In genomic region chr10:100562008-100562672, GRCh38 we compare ENCODE assay signal across 8 cellular contexts. TPM values are rescaled to one million over a fixed set of nuclear protein-coding genes. Genes with fewer than 3 reads are reported as not detected.
DNase-seq lines count a peak whose midpoint lies in the region; ATAC-seq and TF ChIP-seq lines count a peak whose summit lies in the region.

No MANE protein-coding gene starts in this region.

- peak overlapping the region; percentile 46 to 78 (median 70) for H3K4me3 Mint-ChIP-seq in naive thymus-derived CD4-positive, alpha-beta T cell
- H3K4me3 Mint-ChIP-seq in stimulated activated memory B cell treated with anti-CD40 and anti-IgM and Interleukin-4, amounts not matched to agents 10 μg/mL and 1 μg/mL and 100 μg/mL, for 72 hours = no peak overlapping the region

- H3K4me1 ChIP-seq in HCT116 (ENCODE audit: control insufficient read depth in 1 of 2, insufficient read depth in 2 of 2, low read length in 2 of 2) = peaks cover 0 to 10% of the 10 kb centered on the region in 2 experiments; a peak in 2 of 4 replicates
- H3K4me1 ChIP-seq in naive thymus-derived CD4-positive, alpha-beta T cell (ENCODE audit: control insufficient read depth in 2 of 2, insufficient read depth in 2 of 2, low read length in 2 of 2) = peaks cover 5 to 7% of the 10 kb centered on the region in 2 donors

- H3K4me2 ChIP-seq in HCT116 (ENCODE audit: low read length) = peak overlapping the region; percentile 34

- intact Hi-C loops in HCT116 (cut with micrococcal nuclease) = loop anchor here (1.0 to 5.0 kb wide), 5 partner anchors 165 to 451 kb away; no protein-coding TSS in a partner anchor
- intact Hi-C loops in naive thymus-derived CD4-positive, alpha-beta T cell (cut with micrococcal nuclease) = loop anchor here (1.0 to 10.0 kb wide), 11 partner anchors 113 to 505 kb away; partner anchors contain the start of genes LZTS2 (in 1 of the 2) and SLF2 (in 1 of the 2)

- peaks cover 0 to 28% (median 11%) of the 10 kb centered on the region in 7 donors for H3K4me1 Mint-ChIP-seq in naive thymus-derived CD4-positive, alpha-beta T cell
- peaks cover 7% of the 10 kb centered on the region for H3K4me1 Mint-ChIP-seq in stimulated activated memory B cell treated with anti-CD40 and anti-IgM and Interleukin-4, amounts not matched to agents 10 μg/mL and 1 μg/mL and 100 μg/mL, for 72 hours

- peak; percentile 99 to 100 (median 100) for TF ChIP-seq CTCF in HCT116 (IDR thresholded peaks at IDR 0.05 in 2 of 3, conservative IDR thresholded peaks at IDR 0.05 in 1 of 3; ENCODE audit: borderline replicate concordance in 1 of 3, insufficient read depth in 1 of 3, low read depth in 2 of 3, low read length in 2 of 3)

- ATAC-seq in HCT116 (peak; percentile 95), GM21717 (IDR thresholded peaks at IDR 0.05; ENCODE audit: unreplicated experiment) (no peak)
- peak; percentile 99 for ATAC-seq in naive thymus-derived CD4-positive, alpha-beta T cell
- peak; percentile 81 for ATAC-seq in stimulated activated memory B cell treated with anti-CD40 and anti-IgM and Interleukin-4, amounts not matched to agents 10 μg/mL and 1 μg/mL and 100 μg/mL, for 72 hours

- H3K36me3 Mint-ChIP-seq in naive thymus-derived CD4-positive, alpha-beta T cell = peaks cover 0 to 11% (median 8%) of the 10 kb centered on the region in 5 donors
- peaks cover 16% of the 10 kb centered on the region for H3K36me3 Mint-ChIP-seq in stimulated activated memory B cell treated with anti-CD40 and anti-IgM and Interleukin-4, amounts not matched to agents 10 μg/mL and 1 μg/mL and 100 μg/mL, for 72 hours

- no peak overlapping the region for H3K27ac Mint-ChIP-seq in naive thymus-derived CD4-positive, alpha-beta T cell
- H3K27ac Mint-ChIP-seq in stimulated activated memory B cell treated with anti-CD40 and anti-IgM and Interleukin-4, amounts not matched to agents 10 μg/mL and 1 μg/mL and 100 μg/mL, for 72 hours = no peak overlapping the region

- H3K9ac ChIP-seq in HCT116 (ENCODE audit: low read length) = peak overlapping the region; percentile 33

- H3K27me3 Mint-ChIP-seq in naive thymus-derived CD4-positive, alpha-beta T cell = peaks cover 17 to 40% (median 25%) of the 10 kb centered on the region in 5 donors
- H3K27me3 Mint-ChIP-seq in stimulated activated memory B cell treated with anti-CD40 and anti-IgM and Interleukin-4, amounts not matched to agents 10 μg/mL and 1 μg/mL and 100 μg/mL, for 72 hours = peaks cover 52% of the 10 kb centered on the region

- CTCF ChIA-PET in HCT116 (lab: Charles Lee) = interaction anchor here (0.7 to 10.7 kb wide), 17 partner anchors 16 to 452 kb away, joined by 3 to 182 read pairs (median 7); partner anchors contain the start of genes HIF1AN and PAX2
- CTCF ChIA-PET in naive thymus-derived CD4-positive, alpha-beta T cell (lab: Charles Lee) = interaction anchor here (1.0 to 1.6 kb wide), 5 partner anchors 10 to 316 kb away, joined by 3 to 5 read pairs (median 4); no protein-coding TSS in a partner anchor

- peak; percentile 100 for TF ChIP-seq RAD21 in HCT116 (IDR thresholded peaks at IDR 0.05; ENCODE audit: low read depth)

- no peak overlapping the region for H2AFZ ChIP-seq in HCT116 (ENCODE audit: low read depth, low read length, poor library complexity, severe bottlenecking)

- H3K36me3 ChIP-seq in HCT116 (ENCODE audit: control insufficient read depth in 1 of 2, insufficient read depth in 2 of 2, low read length in 2 of 2) = 0 out of 4 replicates have a peak, but pooled peaks cover 0 to under 1% of the 10 kb centered on the region in 2 experiments
- no peaks in the 10 kb centered on the region for H3K36me3 ChIP-seq in naive thymus-derived CD4-positive, alpha-beta T cell (ENCODE audit: control insufficient read depth in 2 of 3, insufficient read depth in 3 of 3, low read length in 3 of 3)

- no peaks in the 10 kb centered on the region for H4K20me1 ChIP-seq in HCT116 (ENCODE audit: insufficient read depth)

- H3K27me3 ChIP-seq in HCT116 (ENCODE audit: insufficient read depth, low read length) = no peaks in the 10 kb centered on the region
- no peaks in the 10 kb centered on the region for H3K27me3 ChIP-seq in naive thymus-derived CD4-positive, alpha-beta T cell (ENCODE audit: control insufficient read depth in 2 of 2, insufficient read depth in 2 of 2, low read length in 2 of 2)

- no peaks in the 10 kb centered on the region for H3K79me2 ChIP-seq in HCT116 (ENCODE audit: insufficient read depth, low read length)

- H3K27ac ChIP-seq in HCT116 (ENCODE audit: low read depth, low read length) = no peak overlapping the region
- no peak overlapping the region for H3K27ac ChIP-seq in naive thymus-derived CD4-positive, alpha-beta T cell (ENCODE audit: low read depth, low read length)

- H3K9me3 ChIP-seq in HCT116 (ENCODE audit: control insufficient read depth in 1 of 2, insufficient read depth in 1 of 2, low read depth in 1 of 2, low read length in 2 of 2) = no peaks in the 10 kb centered on the region
- H3K9me3 ChIP-seq in naive thymus-derived CD4-positive, alpha-beta T cell (ENCODE audit: control insufficient read depth in 2 of 3, low read length in 3 of 3) = no peaks in the 10 kb centered on the region

- RAD21 ChIA-PET in HCT116 (lab: Charles Lee; ENCODE audit: low non-redundant PET in 1 of 2, low total read pairs in 2 of 2, uncharacterized antibody in 2 of 2, unreplicated experiment in 2 of 2) = interaction anchor here (0.8 to 4.0 kb wide), 7 partner anchors 179 to 317 kb away, joined by 3 to 36 read pairs (median 5); no protein-coding TSS in a partner anchor

- H3K9me2 ChIP-seq in HCT116 (ENCODE audit: insufficient read depth) = no peaks in the 10 kb centered on the region

- POLR2A ChIA-PET in HCT116 (lab: Charles Lee) = interaction anchor here (2.8 kb wide), 1 partner anchor 317 kb away, joined by 10 read pairs; no protein-coding TSS in a partner anchor
- POLR2A ChIA-PET in naive thymus-derived CD4-positive, alpha-beta T cell (lab: Charles Lee) = no interaction called here

- BruUV-seq in HCT116 (replicated peaks; lab: Mats Ljungman, UMichigan) = no TSS peak

- no peak overlapping the region for H3K4me3 ChIP-seq in HCT116 (replicated peaks in 1 of 2; ENCODE audit: low read depth in 1 of 2, low read length in 2 of 2)
- peak overlapping the region; percentile 25 for H3K4me3 ChIP-seq in naive thymus-derived CD4-positive, alpha-beta T cell (ENCODE audit: low read length)

- peaks cover 0 to 2% (median 0%) of the 10 kb centered on the region in 11 donors for H3K9me3 Mint-ChIP-seq in naive thymus-derived CD4-positive, alpha-beta T cell
- H3K9me3 Mint-ChIP-seq in stimulated activated memory B cell treated with anti-CD40 and anti-IgM and Interleukin-4, amounts not matched to agents 10 μg/mL and 1 μg/mL and 100 μg/mL, for 72 hours = no peaks in the 10 kb centered on the region

- TF ChIP-seq POLR2A in HCT116 (IDR thresholded peaks at IDR 0.05; ENCODE audit: borderline replicate concordance, extremely low read depth, insufficient read depth, insufficient read length) (no peak), erythroblast (IDR thresholded peaks at IDR 0.05; ENCODE audit: low read length) (no peak)

- DNase-seq in DMS153 treated with DMSO at 0.1 percent for 48 hours (lab: John Stamatoyannopoulos, UW; ENCODE audit: unreplicated experiment) (peak; percentile 13), HCT116 (ENCODE audit: low read depth, low spot score) (peak; percentile 74), NCI-H2107 treated with DMSO at 0.1 percent for 48 hours (lab: John Stamatoyannopoulos, UW; ENCODE audit: unreplicated experiment) (peak; percentile 10), activated T-cell treated with anti-CD3 and anti-CD28 coated beads for 24 hours (ENCODE audit: low read depth) (peak; percentile 68), erythroblast (lab: John Stamatoyannopoulos, UW) (peak; percentile 85 to 88)
- peak; percentile 70 to 83 (median 80) for DNase-seq in naive thymus-derived CD4-positive, alpha-beta T cell

TF ChIP-seq in HCT116, 20 proteins besides CTCF, POLR2A, EP300 and RAD21 (continues in another document):
- no peak for TF ChIP-seq SP1 (IDR thresholded peaks at IDR 0.05; ENCODE audit: low read depth)
- TF ChIP-seq CEBPB (IDR thresholded peaks at IDR 0.05; ENCODE audit: low read depth) = no peak
- TF ChIP-seq, protein P1, sequence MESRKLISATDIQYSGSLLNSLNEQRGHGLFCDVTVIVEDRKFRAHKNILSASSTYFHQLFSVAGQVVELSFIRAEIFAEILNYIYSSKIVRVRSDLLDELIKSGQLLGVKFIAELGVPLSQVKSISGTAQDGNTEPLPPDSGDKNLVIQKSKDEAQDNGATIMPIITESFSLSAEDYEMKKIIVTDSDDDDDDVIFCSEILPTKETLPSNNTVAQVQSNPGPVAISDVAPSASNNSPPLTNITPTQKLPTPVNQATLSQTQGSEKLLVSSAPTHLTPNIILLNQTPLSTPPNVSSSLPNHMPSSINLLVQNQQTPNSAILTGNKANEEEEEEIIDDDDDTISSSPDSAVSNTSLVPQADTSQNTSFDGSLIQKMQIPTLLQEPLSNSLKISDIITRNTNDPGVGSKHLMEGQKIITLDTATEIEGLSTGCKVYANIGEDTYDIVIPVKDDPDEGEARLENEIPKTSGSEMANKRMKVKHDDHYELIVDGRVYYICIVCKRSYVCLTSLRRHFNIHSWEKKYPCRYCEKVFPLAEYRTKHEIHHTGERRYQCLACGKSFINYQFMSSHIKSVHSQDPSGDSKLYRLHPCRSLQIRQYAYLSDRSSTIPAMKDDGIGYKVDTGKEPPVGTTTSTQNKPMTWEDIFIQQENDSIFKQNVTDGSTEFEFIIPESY (IDR thresholded peaks at IDR 0.05; ENCODE audit: extremely low read depth, insufficient replicate concordance, low read length) = no peak
- no peak for TF ChIP-seq JUND (IDR thresholded peaks at IDR 0.05)
- TF ChIP-seq SIN3A (IDR thresholded peaks at IDR 0.05; ENCODE audit: low read depth) = no peak
- TF ChIP-seq MAX (IDR thresholded peaks at IDR 0.05) = peak; percentile 78
- TF ChIP-seq ZNF274 (IDR thresholded peaks at IDR 0.05; ENCODE audit: low read depth, low read length) = no peak

RNA-seq across cellular contexts. Expression of gene HIF1AN, which starts 26.4 kb away (rescaled TPM):
- 67.2 TPM for total RNA-seq in HCT116 (2021; ENCODE audit: unreplicated experiment)
- 22.0 and 30.5 TPM in 2 replicates for polyA plus RNA-seq in HCT116 (2012)
- total RNA-seq in naive thymus-derived CD4-positive, alpha-beta T cell = 10 to 100 TPM; 43.3 to 74.9 (median 54.8) TPM
- polyA plus RNA-seq in naive thymus-derived CD4-positive, alpha-beta T cell = 10 to 100 TPM; 24.0 to 28.8 TPM

RNA-seq across cellular contexts. Expression of gene NDUFB8, which starts 32.5 kb away (rescaled TPM):
- 243 TPM for total RNA-seq in HCT116 (2021; ENCODE audit: unreplicated experiment)
- polyA plus RNA-seq in HCT116 (2012) = 253 and 361 TPM in 2 replicates
- total RNA-seq in naive thymus-derived CD4-positive, alpha-beta T cell = 100 to 1,000 TPM; 137 to 304 (median 142) TPM
- polyA plus RNA-seq in naive thymus-derived CD4-positive, alpha-beta T cell = 100 to 1,000 TPM; 390 to 554 TPM

RNA-seq across cellular contexts. Expression of gene SEC31B, which starts 42.5 kb away (rescaled TPM):
- total RNA-seq in HCT116 (2021; ENCODE audit: unreplicated experiment) = 30.9 TPM
- polyA plus RNA-seq in HCT116 (2012) = 13.2 and 17.0 TPM in 2 replicates
- total RNA-seq in naive thymus-derived CD4-positive, alpha-beta T cell = 100 to 1,000 TPM in 1 of 5 experiments, 10 to 100 TPM in 4; 61.7 to 295 (median 65.1) TPM
- 1 to 10 TPM; 1.1 to 1.8 TPM for polyA plus RNA-seq in naive thymus-derived CD4-positive, alpha-beta T cell

Comparison
In these comparisons a context has a peak if more than half of its experiments do, and no peak if none do; other contexts are left out.
1. DNase-seq: peak in every context shown above with its lines; median percentile 86 in erythroblast; 80 in naive thymus-derived CD4-positive, alpha-beta T cell; 74 in HCT116; 68 in activated T-cell treated with anti-CD3 and anti-CD28 coated beads for 24 hours; 13 in DMS153 treated with DMSO at 0.1 percent for 48 hours; 10 in NCI-H2107 treated with DMSO at 0.1 percent for 48 hours.